10 cellular contexts compared by ENCODE assay signal in genomic region chr3:35012210-35012609, GRCh38.
"Had no signal": no experiment of that assay in that cellular context is flagged by ENCODE, and none has a peak within 500 bp of the region (broad histone marks: within the 10 kb centered on the region; RNA-seq: fewer than 3 reads in every experiment).

No MANE protein-coding gene starts in this region.

- H2AFZ ChIP-seq: GM23248 had no signal

- H3K9me3 ChIP-seq: HAP-1 had no signal

- DNase-seq: GM23248, GOT3, H7, HFFc6, KBM-7 had no signal

- H3K4me3 ChIP-seq: GM23248, HAP-1 had no signal

- ATAC-seq: HCT116 had no signal

- H3K27me3 Mint-ChIP-seq: IgD-negative memory B cell had no signal

- H3K4me2 ChIP-seq: KMS-11 had no signal

- H3K4me1 ChIP-seq: HAP-1 had no signal

- H3K9ac ChIP-seq: GM23248, KMS-11 had no signal

- H3K27ac ChIP-seq: GM23248, KMS-11 had no signal

- H3K27ac Mint-ChIP-seq: HFFc6 had no signal

- H3K4me3 Mint-ChIP-seq: HFFc6, IgD-negative memory B cell had no signal

- FAIRE-seq: HTR-8/SVneo had no signal

- H3K36me3 ChIP-seq: HAP-1 had no signal
